1 cellular context compared by ENCODE assay signal in the genomic region with DNA sequence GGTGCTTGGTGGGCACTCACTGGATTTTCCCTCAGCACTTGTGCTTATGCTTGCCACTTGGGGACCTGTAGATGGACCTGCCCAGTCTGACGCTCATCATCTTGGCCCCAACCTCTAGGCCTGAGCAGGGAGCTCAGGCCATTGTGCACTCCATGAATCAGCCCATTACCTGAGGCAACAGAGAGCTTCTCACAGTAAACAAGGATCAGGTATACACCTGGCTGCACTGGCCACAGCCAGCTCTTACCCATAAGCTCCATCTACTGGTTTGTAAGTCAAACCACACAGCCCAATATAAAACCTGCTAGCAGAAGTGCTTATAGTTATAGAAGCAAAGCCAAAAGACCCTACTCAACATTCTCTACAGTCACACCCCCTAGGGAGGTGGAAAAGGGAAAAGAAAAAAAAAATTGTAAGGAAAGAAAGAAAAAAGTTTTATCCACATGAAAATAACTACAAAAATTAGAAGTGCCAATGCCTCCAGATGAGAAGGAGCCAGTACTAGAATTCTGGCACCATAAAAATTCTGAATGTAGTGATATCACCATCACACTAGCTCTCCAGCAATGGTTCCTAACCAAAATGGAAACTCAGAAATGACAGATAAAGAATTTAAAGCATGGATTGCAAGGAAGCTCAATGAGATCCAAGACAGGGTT.
TF ChIP-seq lines count a peak whose summit lies in the region.

No MANE protein-coding gene starts in this region.

TF ChIP-seq in HCT116, 20 proteins besides CTCF, POLR2A, EP300 and RAD21 (continued from another document):
- TF ChIP-seq, protein P1, sequence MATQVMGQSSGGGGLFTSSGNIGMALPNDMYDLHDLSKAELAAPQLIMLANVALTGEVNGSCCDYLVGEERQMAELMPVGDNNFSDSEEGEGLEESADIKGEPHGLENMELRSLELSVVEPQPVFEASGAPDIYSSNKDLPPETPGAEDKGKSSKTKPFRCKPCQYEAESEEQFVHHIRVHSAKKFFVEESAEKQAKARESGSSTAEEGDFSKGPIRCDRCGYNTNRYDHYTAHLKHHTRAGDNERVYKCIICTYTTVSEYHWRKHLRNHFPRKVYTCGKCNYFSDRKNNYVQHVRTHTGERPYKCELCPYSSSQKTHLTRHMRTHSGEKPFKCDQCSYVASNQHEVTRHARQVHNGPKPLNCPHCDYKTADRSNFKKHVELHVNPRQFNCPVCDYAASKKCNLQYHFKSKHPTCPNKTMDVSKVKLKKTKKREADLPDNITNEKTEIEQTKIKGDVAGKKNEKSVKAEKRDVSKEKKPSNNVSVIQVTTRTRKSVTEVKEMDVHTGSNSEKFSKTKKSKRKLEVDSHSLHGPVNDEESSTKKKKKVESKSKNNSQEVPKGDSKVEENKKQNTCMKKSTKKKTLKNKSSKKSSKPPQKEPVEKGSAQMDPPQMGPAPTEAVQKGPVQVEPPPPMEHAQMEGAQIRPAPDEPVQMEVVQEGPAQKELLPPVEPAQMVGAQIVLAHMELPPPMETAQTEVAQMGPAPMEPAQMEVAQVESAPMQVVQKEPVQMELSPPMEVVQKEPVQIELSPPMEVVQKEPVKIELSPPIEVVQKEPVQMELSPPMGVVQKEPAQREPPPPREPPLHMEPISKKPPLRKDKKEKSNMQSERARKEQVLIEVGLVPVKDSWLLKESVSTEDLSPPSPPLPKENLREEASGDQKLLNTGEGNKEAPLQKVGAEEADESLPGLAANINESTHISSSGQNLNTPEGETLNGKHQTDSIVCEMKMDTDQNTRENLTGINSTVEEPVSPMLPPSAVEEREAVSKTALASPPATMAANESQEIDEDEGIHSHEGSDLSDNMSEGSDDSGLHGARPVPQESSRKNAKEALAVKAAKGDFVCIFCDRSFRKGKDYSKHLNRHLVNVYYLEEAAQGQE (IDR thresholded peaks at IDR 0.05; ENCODE audit: low read depth), result no peak
- no peak for TF ChIP-seq EZH2phosphoT487 (IDR thresholded peaks at IDR 0.05; ENCODE audit: borderline replicate concordance)
